8 cellular contexts compared by ENCODE assay signal in the genomic region with DNA sequence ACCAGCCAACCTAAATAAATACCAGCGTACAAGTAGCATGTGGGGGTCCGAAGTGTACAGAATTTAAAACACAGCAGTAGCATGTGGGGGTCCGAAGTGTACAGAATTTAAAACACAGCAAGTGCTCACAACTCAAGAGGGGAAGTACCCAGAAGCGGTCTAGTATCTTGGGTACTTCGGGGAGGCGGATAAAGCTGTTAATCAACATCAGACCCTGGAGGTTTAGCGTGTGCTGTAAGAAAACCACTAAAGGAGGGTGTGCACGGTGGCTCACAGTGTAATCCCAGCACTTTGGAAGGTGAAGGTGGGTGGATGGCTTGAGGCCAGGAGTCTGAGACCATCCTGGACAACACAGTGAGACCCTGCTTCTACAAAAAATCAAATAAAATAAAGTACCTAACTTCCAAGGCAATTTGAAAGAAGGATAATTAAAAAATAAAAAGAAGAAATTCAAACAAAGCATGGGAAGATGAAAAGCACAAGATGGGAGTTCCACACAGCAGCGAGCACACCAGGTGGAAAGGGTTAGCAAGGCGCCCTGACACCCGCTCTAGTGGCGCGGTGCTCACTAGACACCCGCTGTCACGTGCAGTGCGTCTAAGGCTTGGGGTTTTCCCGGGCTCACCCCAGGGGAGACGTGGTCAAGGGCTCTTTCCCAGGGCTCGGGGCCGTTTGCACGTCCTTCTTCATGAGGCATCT. TPM values are rescaled to one million over a fixed set of nuclear protein-coding genes. Genes with fewer than 3 reads are reported as not detected.
DNase-seq lines count a peak whose midpoint lies in the region; ATAC-seq and TF ChIP-seq lines count a peak whose summit lies in the region.

No MANE protein-coding gene starts in this region.

- no peaks in the 10 kb centered on the region for H3K36me3 Mint-ChIP-seq in chondrocyte (ENCODE audit: low read depth)

- TF ChIP-seq POLR2A in GM18526 (IDR thresholded peaks at IDR 0.05; ENCODE audit: extremely low read depth, insufficient read length) (peak; percentile 37), testis (IDR thresholded peaks at IDR 0.05) (no peak)

- no peaks in the 10 kb centered on the region for H3K9me3 ChIP-seq in testis

- TF ChIP-seq CTCF in chondrocyte (IDR thresholded peaks at IDR 0.05) (no peak), testis (IDR thresholded peaks at IDR 0.05) (no peak)

- no peaks in the 10 kb centered on the region for H3K27me3 Mint-ChIP-seq in chondrocyte (ENCODE audit: low read depth)

- no peaks in the 10 kb centered on the region for H3K36me3 ChIP-seq in testis (ENCODE audit: low read depth, missing control alignments)

- H3K4me3 Mint-ChIP-seq in chondrocyte (ENCODE audit: unreplicated experiment), result no peak overlapping the region

- no peak overlapping the region for H3K27ac Mint-ChIP-seq in chondrocyte (ENCODE audit: unreplicated experiment)

- no peaks in the 10 kb centered on the region for H3K27me3 ChIP-seq in testis

- no peak overlapping the region for H3K4me3 ChIP-seq in testis

- intact Hi-C loops in testis (cut with DNase I; ENCODE audit: low total_unique reads), result no loop called here

- H3K9me3 Mint-ChIP-seq in chondrocyte (ENCODE audit: low read depth), result no peaks in the 10 kb centered on the region

- DNase-seq in germinal center (ENCODE audit: low spot score), result peak; percentile 64
- DNase-seq in NCI-H82 (lab: John Stamatoyannopoulos, UW), result no peak
- DNase-seq in chondrocyte (ENCODE audit: low spot score), result no peak
- no peak for DNase-seq in testis
- DNase-seq in activated effector memory CD4-positive, alpha-beta T cell treated with Interleukin-2 at 50 U/mL for 16 hours, result no peak

- peaks cover 16% of the 10 kb centered on the region for H3K4me1 ChIP-seq in testis

- H3K4me1 Mint-ChIP-seq in chondrocyte (ENCODE audit: low read depth), result peaks cover 21% of the 10 kb centered on the region

- peak; percentile 71 for ATAC-seq in GM21423 (IDR thresholded peaks at IDR 0.05; ENCODE audit: unreplicated experiment)
- peak; percentile 72 for ATAC-seq in HG03159 (IDR thresholded peaks at IDR 0.05; ENCODE audit: unreplicated experiment)

- WGBS in testis, 2 donors, result 88 to 90% methylated on average over 20 to 21 of the region's 21 CpGs

- H3K27ac ChIP-seq in testis, result no peak overlapping the region

RNA-seq across cellular contexts. Expression of a gene that starts 35.0 kb away (rescaled TPM):
- total RNA-seq in chondrocyte (24.9 to 28.0 TPM (median 26.9 TPM) in 3 replicates), testis (10 to 100 TPM; 46.8 to 57.7 TPM)
- polyA plus RNA-seq in testis (ENCODE audit: insufficient read depth, low read depth, low replicate concordance), result 41.5 TPM

RNA-seq across cellular contexts. Expression of a gene that starts 50.5 kb away (rescaled TPM):
- total RNA-seq in chondrocyte (6.9 to 12.6 TPM (median 12.1 TPM) in 3 replicates), testis (10 to 100 TPM in 1 of 2 donors, 1 to 10 TPM in 1; 8.5 to 14.4 TPM)
- polyA plus RNA-seq in testis (ENCODE audit: insufficient read depth, low read depth, low replicate concordance), result 7.0 TPM
